Comparison of ENCODE assay signal across 24 cellular contexts in the genomic region with DNA sequence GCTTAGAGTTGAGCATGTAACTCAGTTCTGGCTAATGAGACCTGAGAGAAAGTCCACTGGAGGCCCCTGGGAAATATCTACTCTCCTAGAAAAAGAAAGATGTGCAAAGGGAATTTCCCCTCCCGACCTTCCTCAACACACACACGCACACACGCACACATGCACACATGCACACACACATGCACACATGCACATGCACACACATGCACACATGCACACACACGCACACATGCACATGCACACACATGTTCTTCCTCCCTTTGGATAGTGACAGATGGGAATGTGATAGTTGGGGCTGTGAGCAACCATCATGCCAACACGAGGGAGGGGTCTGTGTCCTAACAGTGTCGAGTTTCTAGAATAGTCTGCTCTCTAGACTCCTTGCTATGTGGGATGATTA.
DNase-seq lines count a peak whose midpoint lies in the region; ATAC-seq, FAIRE-seq and TF ChIP-seq lines count a peak whose summit lies in the region.
"Had no signal": no experiment of that assay in that cellular context is flagged by ENCODE, and none has a peak within 500 bp of the region (broad histone marks: within the 10 kb centered on the region; RNA-seq: fewer than 3 reads in every experiment).

No MANE protein-coding gene starts in this region.

- no peaks in the 10 kb centered on the region for H3K9me2 ChIP-seq in hepatocyte (replicated peaks; ENCODE audit: insufficient read depth)

- H3K4me3 ChIP-seq in H1 (ENCODE audit: extremely low read depth in 1 of 4, insufficient read depth in 2 of 4, low read depth in 3 of 4, low read length in 4 of 4) (no peak overlapping the region), neuronal stem cell (ENCODE audit: low read length in 2 of 2) (peak overlapping the region in 1 of 2 donors; percentile 72), hepatocyte (no peak overlapping the region)
- H3K4me3 ChIP-seq: A549; BLaER1 treated with 17β-estradiol and CSF1 and Interleukin-3, amounts not matched to agents 10 nM and 100 nM; GM23338; HAP-1 had no signal

- TF ChIP-seq CTCF in H1 (IDR thresholded peaks at IDR 0.05; ENCODE audit: control extremely low read depth in 1 of 3, insufficient read depth in 1 of 3, low read depth in 1 of 3, low read length in 3 of 3) (no peak), hepatocyte (IDR thresholded peaks at IDR 0.05; ENCODE audit: poor library complexity) (no peak)

- peak overlapping the region; percentile 42; the same call in 1 of the 2 replicates for H2AK5ac ChIP-seq in H1 (ENCODE audit: low read depth, low read length)
- no peak overlapping the region for H2AK5ac ChIP-seq in neuronal stem cell (ENCODE audit: low read depth, low read length)

- 97% methylated on average over 6 of the region's 6 CpGs; no CpG with 5 or more reads in 1 of the 2 experiments for WGBS in H1 (ENCODE audit: extremely low coverage in 1 of 2, insufficient coverage in 1 of 2, insufficient read length in 1 of 2, insufficient replicate concordance in 2 of 2, low coverage in 1 of 2, low lambda C conversion rate in 2 of 2, missing lambda C conversion rate in 1 of 2), 2 experiments
- WGBS in neuronal stem cell (ENCODE audit: extremely low coverage in 2 of 2, insufficient read length in 2 of 2, insufficient replicate concordance in 1 of 2), 2 donors, result no CpG with 5 or more reads among the region's 6 CpGs
- 93% methylated on average over 6 of the region's 6 CpGs for WGBS in hepatocyte (ENCODE audit: low lambda C conversion rate, missing lambda C conversion rate)

- H3K23me2 ChIP-seq in H1 (ENCODE audit: low read depth, low read length), result no peaks in the 10 kb centered on the region

- no peak overlapping the region for H3K27ac ChIP-seq in H1 (ENCODE audit: low read depth, low read length)
- no peak overlapping the region for H3K27ac ChIP-seq in neuronal stem cell (replicated peaks; ENCODE audit: low read length)
- no peak overlapping the region for H3K27ac ChIP-seq in hepatocyte
- H3K27ac ChIP-seq: A549; BLaER1 treated with 17β-estradiol and CSF1 and Interleukin-3, amounts not matched to agents 10 nM and 100 nM had no signal

- H3K18ac ChIP-seq in H1 (ENCODE audit: extremely low read depth, low read length) (no peak overlapping the region), neuronal stem cell (ENCODE audit: low read length) (peak overlapping the region; percentile 13)

- no peak for TF ChIP-seq EP300 in H1 (IDR thresholded peaks at IDR 0.05; ENCODE audit: borderline replicate concordance in 1 of 2, low read depth in 2 of 2, low read length in 2 of 2)

- no peak overlapping the region for H3K14ac ChIP-seq in H1 (ENCODE audit: insufficient read length)
- no peak overlapping the region for H3K14ac ChIP-seq in neuronal stem cell (ENCODE audit: low read length)

- no peak overlapping the region for H3K9ac ChIP-seq in H1 (replicated peaks in 1 of 4; ENCODE audit: extremely low read depth in 1 of 4, low read depth in 3 of 4, low read length in 3 of 4)
- H3K9ac ChIP-seq in neuronal stem cell (ENCODE audit: low read depth, low read length, poor library complexity), result no peak overlapping the region
- H3K9ac ChIP-seq: BLaER1 treated with 17β-estradiol and CSF1 and Interleukin-3, amounts not matched to agents 10 nM and 100 nM had no signal

- no peaks in the 10 kb centered on the region for H4K20me1 ChIP-seq in H1 (replicated peaks in 1 of 2; ENCODE audit: control insufficient read depth in 1 of 2, insufficient read depth in 2 of 2, low read length in 2 of 2)
- no peaks in the 10 kb centered on the region for H4K20me1 ChIP-seq in hepatocyte (ENCODE audit: insufficient read depth, poor library complexity, severe bottlenecking)
- H4K20me1 ChIP-seq: BLaER1 treated with 17β-estradiol and CSF1 and Interleukin-3, amounts not matched to agents 10 nM and 100 nM had no signal

- H3K79me1 ChIP-seq in H1 (ENCODE audit: low read depth, low read length) (no peaks in the 10 kb centered on the region), neuronal stem cell (ENCODE audit: low read depth, low read length) (no peaks in the 10 kb centered on the region)

- H3K4me1 ChIP-seq in H1 (replicated peaks in 1 of 4; ENCODE audit: control insufficient read depth in 3 of 4, insufficient read depth in 4 of 4, low read length in 3 of 4) (peaks cover 0 to 9% (median 3%) of the 10 kb centered on the region in 4 experiments; a peak in 4 of 7 replicates), neuronal stem cell (ENCODE audit: control insufficient read depth in 2 of 2, insufficient read depth in 1 of 2, low read depth in 1 of 2, low read length in 2 of 2) (peaks cover 0 to 1% of the 10 kb centered on the region in 2 donors), hepatocyte (ENCODE audit: insufficient read depth) (no peaks in the 10 kb centered on the region)
- H3K4me1 ChIP-seq: A549, HAP-1 had no signal

- CTCF ChIA-PET in H1 (lab: Charles Lee; ENCODE audit: partially characterized antibody), result interaction anchor here (1.3 kb wide), 1 partner anchor 386 kb away, joined by 4 read pairs; no protein-coding TSS in a partner anchor

- no peaks in the 10 kb centered on the region; a peak in 1 of 7 replicates for H3K27me3 ChIP-seq in H1 (replicated peaks in 1 of 4; ENCODE audit: control insufficient read depth in 3 of 4, extremely low read depth in 1 of 4, insufficient read depth in 3 of 4, low read length in 3 of 4)
- H3K27me3 ChIP-seq in neuronal stem cell (ENCODE audit: control insufficient read depth in 3 of 3, insufficient read depth in 3 of 3, low read depth in 1 of 3, low read length in 3 of 3), result no peaks in the 10 kb centered on the region
- H3K27me3 ChIP-seq in hepatocyte, result no peaks in the 10 kb centered on the region
- H3K27me3 ChIP-seq: BE2C; BLaER1 treated with 17β-estradiol and CSF1 and Interleukin-3, amounts not matched to agents 10 nM and 100 nM had no signal

- no peak overlapping the region for H3K4me2 ChIP-seq in H1 (ENCODE audit: insufficient read depth in 1 of 2, low read depth in 2 of 2, low read length in 2 of 2)
- H3K4me2 ChIP-seq in neuronal stem cell (ENCODE audit: insufficient read depth, low read length, poor library complexity, severe bottlenecking), result no peak overlapping the region
- no peak overlapping the region for H3K4me2 ChIP-seq in hepatocyte
- H3K4me2 ChIP-seq: A549; BLaER1 treated with 17β-estradiol and CSF1 and Interleukin-3, amounts not matched to agents 10 nM and 100 nM; GM23338 had no signal

- H2BK20ac ChIP-seq in H1 (ENCODE audit: low read length), result no peak overlapping the region

- H4K91ac ChIP-seq in H1 (replicated peaks; ENCODE audit: insufficient read length, low read length) (no peak overlapping the region), neuronal stem cell (ENCODE audit: low read depth, low read length, poor library complexity) (no peak overlapping the region)

- H3K36me3 ChIP-seq in H1 (ENCODE audit: control insufficient read depth in 2 of 4, insufficient read depth in 4 of 4, low read length in 3 of 4) (no peaks in the 10 kb centered on the region), neuronal stem cell (replicated peaks in 1 of 2; ENCODE audit: control insufficient read depth in 2 of 2, insufficient read depth in 2 of 2, low read length in 2 of 2) (no peaks in the 10 kb centered on the region), hepatocyte (replicated peaks; ENCODE audit: insufficient read depth, low read depth) (no peaks in the 10 kb centered on the region)
- H3K36me3 ChIP-seq: BE2C; BLaER1 treated with 17β-estradiol and CSF1 and Interleukin-3, amounts not matched to agents 10 nM and 100 nM; HAP-1 had no signal

- no peak overlapping the region for H3K23ac ChIP-seq in H1 (ENCODE audit: insufficient read length)
- H3K23ac ChIP-seq in neuronal stem cell (ENCODE audit: low read depth, low read length, poor library complexity), result no peak overlapping the region

- TF ChIP-seq POLR2A in GM12891 (IDR thresholded peaks at IDR 0.05; ENCODE audit: low read depth, low read length) (no peak), H1 (IDR thresholded peaks at IDR 0.05; ENCODE audit: control extremely low read depth in 1 of 2, low read depth in 2 of 2, low read length in 2 of 2) (no peak)

- POLR2A ChIA-PET in H1 (lab: Charles Lee; ENCODE audit: partially characterized antibody), result no interaction called here

- H3K9me3 ChIP-seq in H1 (ENCODE audit: insufficient read depth in 2 of 2, low read depth in 1 of 2, low read length in 1 of 2), result no peaks in the 10 kb centered on the region
- no peaks in the 10 kb centered on the region for H3K9me3 ChIP-seq in neuronal stem cell (replicated peaks in 1 of 2; ENCODE audit: control insufficient read depth in 2 of 2, insufficient read depth in 1 of 2, low read depth in 1 of 2, low read length in 2 of 2)
- H3K9me3 ChIP-seq in hepatocyte (ENCODE audit: low read depth), result no peaks in the 10 kb centered on the region
- H3K9me3 ChIP-seq: A549; BE2C; BLaER1 treated with 17β-estradiol and CSF1 and Interleukin-3, amounts not matched to agents 10 nM and 100 nM; HAP-1 had no signal

- H2BK5ac ChIP-seq in H1 (ENCODE audit: low read depth, low read length) (no peak overlapping the region), neuronal stem cell (ENCODE audit: low read length) (no peak overlapping the region)

- no peak overlapping the region for H3K56ac ChIP-seq in H1 (replicated peaks; ENCODE audit: insufficient read length, low read depth, low read length)

- no peak overlapping the region for H4K8ac ChIP-seq in H1 (ENCODE audit: extremely low read depth, insufficient read depth, low read length)
- H4K8ac ChIP-seq in neuronal stem cell (ENCODE audit: low read depth, low read length), result no peak overlapping the region

- H3K79me2 ChIP-seq in H1 (ENCODE audit: control insufficient read depth in 1 of 2, insufficient read depth in 2 of 2, low read length in 2 of 2), result no peaks in the 10 kb centered on the region
- no peaks in the 10 kb centered on the region for H3K79me2 ChIP-seq in hepatocyte

- H2BK15ac ChIP-seq in H1 (ENCODE audit: low read length) (no peak overlapping the region), neuronal stem cell (ENCODE audit: low read length) (no peak overlapping the region)

- no peak overlapping the region for H4K5ac ChIP-seq in H1 (ENCODE audit: insufficient read length, low read depth, low read length)

- no peak overlapping the region; the same call in 1 of the 2 replicates for H2BK12ac ChIP-seq in H1 (ENCODE audit: low read depth, low read length)
- H2BK12ac ChIP-seq in neuronal stem cell (ENCODE audit: low read length), result no peak overlapping the region

- no peak for TF ChIP-seq RAD21 in H1 (IDR thresholded peaks at IDR 0.05 in 1 of 2, conservative IDR thresholded peaks at IDR 0.05 in 1 of 2; ENCODE audit: low read depth in 2 of 2, low read length in 2 of 2)

- H2AFZ ChIP-seq in H1 (ENCODE audit: low read length) (no peak overlapping the region), neuronal stem cell (ENCODE audit: low read length) (no peak overlapping the region), hepatocyte (no peak overlapping the region)
- H2AFZ ChIP-seq: GM23338 had no signal

- no peak for DNase-seq in GM12891 (ENCODE audit: insufficient read length, low spot score)
- no peak for DNase-seq in HTR-8/SVneo (ENCODE audit: insufficient read length, low spot score)
- DNase-seq in H1 (ENCODE audit: low read depth in 1 of 2, low spot score in 2 of 2), result no peak
- DNase-seq in neuronal stem cell (ENCODE audit: low spot score), result no peak
- no peak for DNase-seq in hepatocyte (ENCODE audit: low spot score)
- DNase-seq: 8988T; ACHN; AML-193; BE2C; CD4-positive, alpha-beta T cell; CD8-positive, alpha-beta memory T cell; DMS 273 treated with DMSO at 0.1 percent for 48 hours; DMS79; EL; GDM1 had no signal

- FAIRE-seq in GM12891 (lab: Jason Lieb, UNC) (peak; percentile 62), HTR-8/SVneo (lab: Jason Lieb, UNC) (peak; percentile 98), H1 (lab: Jason Lieb, UNC) (no peak)
- FAIRE-seq: A549, D721Med, GM12892, H54 had no signal

- H2BK120ac ChIP-seq in H1 (replicated peaks; ENCODE audit: low read depth, low read length) (no peak overlapping the region), neuronal stem cell (ENCODE audit: low read depth, low read length) (no peak overlapping the region)

- ATAC-seq in GM19023 (IDR thresholded peaks at IDR 0.05; ENCODE audit: unreplicated experiment) (no peak), esophagus mucosa (no peak)
- ATAC-seq: A549, GM23338 had no signal

- no peak overlapping the region for H3K4ac ChIP-seq in H1 (replicated peaks; ENCODE audit: insufficient read length, low read depth, low read length)
- no peak overlapping the region for H3K4ac ChIP-seq in neuronal stem cell (ENCODE audit: low read length)
